14 cellular contexts compared by ENCODE assay signal in the genomic region with DNA sequence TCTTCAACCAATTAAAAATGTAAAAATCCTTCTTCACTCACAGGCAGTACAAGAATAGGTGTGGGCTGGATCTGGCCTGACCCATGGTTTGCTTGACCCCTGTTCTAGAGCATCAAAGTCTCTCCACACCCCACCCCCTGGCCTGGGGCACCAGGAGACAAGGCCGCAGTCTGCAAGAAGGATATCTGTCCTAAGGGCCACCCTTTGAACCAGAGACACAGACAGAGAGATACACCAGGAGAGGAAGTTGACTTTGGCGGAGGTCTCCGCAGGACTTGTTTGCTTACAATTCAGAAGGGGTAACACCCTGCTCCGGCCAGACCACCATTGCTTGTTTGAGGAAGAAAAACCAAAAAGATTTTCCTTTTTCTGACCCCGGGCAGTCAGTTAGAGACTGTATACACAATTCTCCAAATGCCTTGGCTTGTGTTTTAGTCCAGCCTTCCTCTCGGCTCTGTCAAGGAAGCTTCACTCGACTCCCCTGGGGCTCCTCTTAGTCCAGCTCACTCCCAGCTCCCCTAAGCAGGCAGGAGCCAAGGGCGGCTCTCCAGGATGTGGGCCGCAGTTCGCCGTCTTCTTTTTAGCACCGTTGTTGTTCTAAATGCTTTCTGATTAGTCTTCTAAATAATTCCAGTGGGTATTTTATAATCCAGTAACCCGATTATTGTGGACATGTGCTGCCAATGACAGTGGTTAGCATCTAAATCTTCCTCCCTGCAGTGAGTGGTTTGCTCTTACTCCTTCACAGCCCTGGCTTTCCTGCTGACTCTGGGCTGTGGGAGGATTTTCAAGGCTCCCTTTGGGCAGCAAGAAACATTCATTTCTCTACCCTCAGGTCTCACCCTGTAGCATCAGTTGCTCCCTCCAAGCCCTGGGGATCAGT. TPM values are rescaled to one million over a fixed set of nuclear protein-coding genes. Genes with fewer than 3 reads are reported as not detected.
DNase-seq lines count a peak whose midpoint lies in the region; ATAC-seq and TF ChIP-seq lines count a peak whose summit lies in the region.
"Had no signal": no experiment of that assay in that cellular context is flagged by ENCODE, and none has a peak within 500 bp of the region (broad histone marks: within the 10 kb centered on the region; RNA-seq: fewer than 3 reads in every experiment).

No MANE protein-coding gene starts in this region.

- H3K9me3 Mint-ChIP-seq in activated CD8-positive, alpha-beta T cell treated with anti-CD3 and anti-CD28 coated beads for 36 hours = no peaks in the 10 kb centered on the region
- no peaks in the 10 kb centered on the region for H3K9me3 Mint-ChIP-seq in activated CD8-positive, alpha-beta T cell treated with anti-CD3 and anti-CD28 coated beads, Interleukin-2, amount 10 ng/mL, durations not matched to agents 7 days and 5 days (ENCODE audit: insufficient read depth)
- no peaks in the 10 kb centered on the region for H3K9me3 Mint-ChIP-seq in type B pancreatic cell

- H3K4me3 ChIP-seq in coronary artery (no peak overlapping the region), lung (no peak overlapping the region)
- H3K4me3 ChIP-seq: adrenal gland, skin epidermis had no signal

- peaks cover 0 to 17% of the 10 kb centered on the region in 2 donors for H3K4me1 ChIP-seq in lung (ENCODE audit: control insufficient read depth in 2 of 2, insufficient read depth in 2 of 2, low read length in 2 of 2)

- no peak for ATAC-seq in activated CD8-positive, alpha-beta T cell treated with anti-CD3 and anti-CD28 coated beads for 36 hours
- ATAC-seq in activated CD8-positive, alpha-beta T cell treated with anti-CD3 and anti-CD28 coated beads, Interleukin-2, amount 10 ng/mL, durations not matched to agents 7 days and 5 days = no peak
- ATAC-seq in lung (ENCODE audit: insufficient read depth, low FRiP score) (no peak), HG03378 (IDR thresholded peaks at IDR 0.05; ENCODE audit: unreplicated experiment) (no peak), HG03045 (IDR thresholded peaks at IDR 0.05; ENCODE audit: unreplicated experiment) (no peak)

- H3K27me3 Mint-ChIP-seq in activated CD8-positive, alpha-beta T cell treated with anti-CD3 and anti-CD28 coated beads for 36 hours = no peaks in the 10 kb centered on the region
- H3K27me3 Mint-ChIP-seq in activated CD8-positive, alpha-beta T cell treated with anti-CD3 and anti-CD28 coated beads, Interleukin-2, amount 10 ng/mL, durations not matched to agents 7 days and 5 days (ENCODE audit: low read depth) = no peaks in the 10 kb centered on the region
- H3K27me3 Mint-ChIP-seq in type B pancreatic cell = no peaks in the 10 kb centered on the region

- POLR2A ChIA-PET in activated CD8-positive, alpha-beta T cell treated with anti-CD3 and anti-CD28 coated beads for 36 hours (lab: Charles Lee) = no interaction called here
- POLR2A ChIA-PET in activated CD8-positive, alpha-beta T cell treated with anti-CD3 and anti-CD28 coated beads, Interleukin-2, amount 10 ng/mL, durations not matched to agents 7 days and 5 days (lab: Charles Lee) = no interaction called here

- H3K4me3 Mint-ChIP-seq in activated CD8-positive, alpha-beta T cell treated with anti-CD3 and anti-CD28 coated beads for 36 hours = no peak overlapping the region
- no peak overlapping the region for H3K4me3 Mint-ChIP-seq in activated CD8-positive, alpha-beta T cell treated with anti-CD3 and anti-CD28 coated beads, Interleukin-2, amount 10 ng/mL, durations not matched to agents 7 days and 5 days
- H3K4me3 Mint-ChIP-seq in type B pancreatic cell = no peak overlapping the region

- intact Hi-C loops in activated CD8-positive, alpha-beta T cell treated with anti-CD3 and anti-CD28 coated beads for 36 hours (cut with micrococcal nuclease) = no loop called here

- DNase-seq in activated CD8-positive, alpha-beta T cell treated with anti-CD3 and anti-CD28 coated beads for 36 hours = no peak
- DNase-seq in activated CD8-positive, alpha-beta T cell treated with anti-CD3 and anti-CD28 coated beads, Interleukin-2, amount 10 ng/mL, durations not matched to agents 7 days and 5 days = no peak
- DNase-seq in coronary artery (ENCODE audit: low spot score) (peak; percentile 59), lung (ENCODE audit: low spot score) (no peak), type B pancreatic cell (ENCODE audit: extremely low spot score, unreplicated experiment) (no peak), NCI-H2029 (lab: John Stamatoyannopoulos, UW) (no peak)
- DNase-seq: activated CD4-positive, alpha-beta T cell treated with anti-CD3 and anti-CD28 coated beads for 1 hour; mammary epithelial cell; NCI-H2171; stimulated activated CD8-positive, alpha-beta memory T cell treated with anti-CD3 and anti-CD28 coated beads, Interleukin-4, amount 100 ng/mL, for 48 hours had no signal

- CTCF ChIA-PET in activated CD8-positive, alpha-beta T cell treated with anti-CD3 and anti-CD28 coated beads for 36 hours (lab: Charles Lee) = interaction anchor here (5.9 kb wide), 1 partner anchor 271 kb away, joined by 32 read pairs; no protein-coding TSS in a partner anchor
- CTCF ChIA-PET in activated CD8-positive, alpha-beta T cell treated with anti-CD3 and anti-CD28 coated beads, Interleukin-2, amount 10 ng/mL, durations not matched to agents 7 days and 5 days (lab: Charles Lee) = no interaction called here

- no peaks in the 10 kb centered on the region for H3K36me3 ChIP-seq in lung (ENCODE audit: control insufficient read depth in 2 of 2, insufficient read depth in 2 of 2, low read length in 2 of 2)
- H3K36me3 ChIP-seq: adrenal gland had no signal

- no peak for TF ChIP-seq CTCF in activated CD8-positive, alpha-beta T cell treated with anti-CD3 and anti-CD28 coated beads for 36 hours (IDR thresholded peaks at IDR 0.05)
- TF ChIP-seq CTCF in coronary artery (IDR thresholded peaks at IDR 0.05) (no peak), lung (IDR thresholded peaks at IDR 0.05; ENCODE audit: control extremely low read depth, extremely low read depth) (no peak), type B pancreatic cell (conservative IDR thresholded peaks at IDR 0.05) (no peak)

- WGBS in lung, 2 donors = 55 to 63% methylated on average over 13 of the region's 13 CpGs

- no peaks in the 10 kb centered on the region for H3K36me3 Mint-ChIP-seq in activated CD8-positive, alpha-beta T cell treated with anti-CD3 and anti-CD28 coated beads for 36 hours (ENCODE audit: low read depth)
- peaks cover 5% of the 10 kb centered on the region for H3K36me3 Mint-ChIP-seq in activated CD8-positive, alpha-beta T cell treated with anti-CD3 and anti-CD28 coated beads, Interleukin-2, amount 10 ng/mL, durations not matched to agents 7 days and 5 days (ENCODE audit: low read depth)
- peaks cover 4% of the 10 kb centered on the region for H3K36me3 Mint-ChIP-seq in type B pancreatic cell

- H3K9me3 ChIP-seq in lung (ENCODE audit: control insufficient read depth in 2 of 2, insufficient read depth in 1 of 2, low read length in 1 of 2) = no peaks in the 10 kb centered on the region
- H3K9me3 ChIP-seq: adrenal gland had no signal

- peaks cover 41% of the 10 kb centered on the region for H3K4me1 Mint-ChIP-seq in activated CD8-positive, alpha-beta T cell treated with anti-CD3 and anti-CD28 coated beads for 36 hours (ENCODE audit: low read depth)
- H3K4me1 Mint-ChIP-seq in activated CD8-positive, alpha-beta T cell treated with anti-CD3 and anti-CD28 coated beads, Interleukin-2, amount 10 ng/mL, durations not matched to agents 7 days and 5 days (ENCODE audit: low read depth) = peaks cover 50% of the 10 kb centered on the region
- H3K4me1 Mint-ChIP-seq in type B pancreatic cell (ENCODE audit: unreplicated experiment) = peaks cover 28% of the 10 kb centered on the region

- H3K27ac Mint-ChIP-seq in activated CD8-positive, alpha-beta T cell treated with anti-CD3 and anti-CD28 coated beads for 36 hours = peak overlapping the region; percentile 43
- H3K27ac Mint-ChIP-seq in activated CD8-positive, alpha-beta T cell treated with anti-CD3 and anti-CD28 coated beads, Interleukin-2, amount 10 ng/mL, durations not matched to agents 7 days and 5 days = no peak overlapping the region
- H3K27ac Mint-ChIP-seq in type B pancreatic cell = peak overlapping the region; percentile 45

- H3K27ac ChIP-seq in coronary artery (peak overlapping the region in 1 of 2 donors; percentile 60), lung (ENCODE audit: low read depth in 1 of 2, low read length in 1 of 2) (peak overlapping the region; percentile 42 to 61)

- no peaks in the 10 kb centered on the region for H3K27me3 ChIP-seq in lung (ENCODE audit: control insufficient read depth, insufficient read depth)
- H3K27me3 ChIP-seq: adrenal gland had no signal

RNA-seq across cellular contexts. Expression of a gene that starts 58.6 kb away (rescaled TPM):
- 10 to 100 TPM; 36.7 to 38.9 TPM for total RNA-seq in activated CD8-positive, alpha-beta T cell treated with anti-CD3 and anti-CD28 coated beads for 36 hours
- 10 to 100 TPM; 32.6 to 33.8 TPM for total RNA-seq in activated CD8-positive, alpha-beta T cell treated with anti-CD3 and anti-CD28 coated beads, Interleukin-2, amount 10 ng/mL, durations not matched to agents 7 days and 5 days
- total RNA-seq in lung (10 to 100 TPM; 23.7 to 26.5 TPM), type B pancreatic cell (ENCODE audit: low replicate concordance) (27.3 and 29.0 TPM in 2 replicates)
- polyA plus RNA-seq in lung = 10 to 100 TPM; 19.7 to 21.3 TPM
